In genomic region chr5:177428574-177429217, GRCh38 we compare ENCODE assay signal across 12 cellular contexts. TPM values are rescaled to one million over a fixed set of nuclear protein-coding genes. Genes with fewer than 3 reads are reported as not detected.
A peak's percentile ranks its signal among the peaks of the same experiment; 100 is the strongest.
DNase-seq lines count a peak whose midpoint lies in the region; ATAC-seq lines count a peak whose summit lies in the region.
"Had no signal": no experiment of that assay in that cellular context is flagged by ENCODE, and none has a peak within 500 bp of the region (broad histone marks: within the 10 kb centered on the region; RNA-seq: fewer than 3 reads in every experiment).

No MANE protein-coding gene starts in this region.

- DNase-seq in activated T-cell treated with anti-CD3 and anti-CD28 coated beads, Interleukin-2, amount 50 U/mL, for 4 hours = no peak
- no peak for DNase-seq in activated T-cell treated with anti-CD3 and anti-CD28 coated beads, Interleukin-2, amount 50 U/mL, for 1 hour
- DNase-seq in T-cell = no peak
- DNase-seq in substantia nigra (lab: John Stamatoyannopoulos, UW) = no peak
- DNase-seq in HPDE6-E6E7 (ENCODE audit: extremely low spot score) = no peak
- DNase-seq: NCI-H1417 treated with DMSO at 0.1 percent for 48 hours had no signal

- H3K4me3 Mint-ChIP-seq in activated T-cell treated with anti-CD3 and anti-CD28 coated beads, Interleukin-2, amount 50 U/mL, for 4 hours = peak overlapping the region; percentile 87
- H3K4me3 Mint-ChIP-seq in T-cell = peak overlapping the region; percentile 79 to 92 (median 86)

- no peaks in the 10 kb centered on the region for H3K27me3 Mint-ChIP-seq in activated T-cell treated with anti-CD3 and anti-CD28 coated beads, Interleukin-2, amount 50 U/mL, for 4 hours (ENCODE audit: low read depth)
- H3K27me3 Mint-ChIP-seq in T-cell = no peaks in the 10 kb centered on the region

- H3K27me3 ChIP-seq in layer of hippocampus (ENCODE audit: control insufficient read depth, insufficient read depth, low read length) = no peaks in the 10 kb centered on the region
- H3K27me3 ChIP-seq: adrenal gland had no signal

- CTCF ChIA-PET in T-cell (lab: Charles Lee) = interaction anchor here in 1 of 2 donors (0.9 to 2.2 kb wide), 5 partner anchors 10 to 38 kb away, joined by 3 to 12 read pairs (median 4); no protein-coding TSS in a partner anchor

- H3K27ac ChIP-seq in layer of hippocampus (ENCODE audit: low read depth, low read length) (peak overlapping the region; percentile 54), substantia nigra (ENCODE audit: low read depth, low read length, poor library complexity, severe bottlenecking) (peak overlapping the region; percentile 28)

- POLR2A ChIA-PET in T-cell (lab: Charles Lee) = no interaction called here

- ATAC-seq in activated T-cell treated with anti-CD3 and anti-CD28 coated beads, Interleukin-2, amount 50 U/mL, for 4 hours = no peak
- ATAC-seq in T-cell (replicated peaks in 1 of 4) (no peak), esophagus mucosa (no peak), GM21390 (IDR thresholded peaks at IDR 0.05; ENCODE audit: unreplicated experiment) (no peak)

- H3K36me3 Mint-ChIP-seq in activated T-cell treated with anti-CD3 and anti-CD28 coated beads, Interleukin-2, amount 50 U/mL, for 4 hours (ENCODE audit: insufficient read depth) = peaks cover 9% of the 10 kb centered on the region
- H3K36me3 Mint-ChIP-seq in T-cell = peaks cover 11% of the 10 kb centered on the region

- peaks cover 69% of the 10 kb centered on the region for H3K4me1 Mint-ChIP-seq in activated T-cell treated with anti-CD3 and anti-CD28 coated beads, Interleukin-2, amount 50 U/mL, for 4 hours (ENCODE audit: low read depth)
- peaks cover 65 to 81% (median 78%) of the 10 kb centered on the region in 3 donors for H3K4me1 Mint-ChIP-seq in T-cell

- peak overlapping the region; percentile 95 for H3K27ac Mint-ChIP-seq in T-cell

- H3K9me3 Mint-ChIP-seq in activated T-cell treated with anti-CD3 and anti-CD28 coated beads, Interleukin-2, amount 50 U/mL, for 4 hours = no peaks in the 10 kb centered on the region
- H3K9me3 Mint-ChIP-seq in T-cell = no peaks in the 10 kb centered on the region

RNA-seq across cellular contexts. Expression of gene GRK6, which starts 2.2 kb away (rescaled TPM):
- total RNA-seq in activated T-cell treated with anti-CD3 and anti-CD28 coated beads, Interleukin-2, amount 50 U/mL, for 4 hours = 100 to 1,000 TPM; 140 to 163 (median 158) TPM
- 100 to 1,000 TPM; 196 to 226 (median 216) TPM for total RNA-seq in T-cell
- total RNA-seq in esophagus mucosa = 26.6 TPM

RNA-seq across cellular contexts. Expression of gene PRR7, which starts 17.9 kb away (rescaled TPM):
- total RNA-seq in activated T-cell treated with anti-CD3 and anti-CD28 coated beads, Interleukin-2, amount 50 U/mL, for 4 hours = 10 to 100 TPM; 11.7 to 19.8 (median 14.2) TPM
- total RNA-seq in T-cell (10 to 100 TPM in 4 of 5 donors, 1 to 10 TPM in 1; 9.5 to 28.2 (median 12.3) TPM), esophagus mucosa (4.3 TPM)

RNA-seq across cellular contexts. Expression of gene F12, which starts 19.3 kb away (rescaled TPM):
- 1 to 10 TPM; 1.7 to 5.7 (median 3.1) TPM for total RNA-seq in activated T-cell treated with anti-CD3 and anti-CD28 coated beads, Interleukin-2, amount 50 U/mL, for 4 hours
- total RNA-seq in T-cell (under 1 TPM in 4 of 5 donors, not detected in 1; 0.28 to 0.98 (median 0.42) TPM), esophagus mucosa (32.8 TPM)

RNA-seq across cellular contexts. Expression of gene PFN3, which starts 28.2 kb away (rescaled TPM):
- not detected for total RNA-seq in activated T-cell treated with anti-CD3 and anti-CD28 coated beads, Interleukin-2, amount 50 U/mL, for 4 hours
- total RNA-seq in T-cell = not detected
- not detected for total RNA-seq in esophagus mucosa
- total RNA-seq: adrenal gland, lung, SK-MEL-5 had no signal

RNA-seq across cellular contexts. Expression of gene SLC34A1, which starts 44.5 kb away (rescaled TPM):
- total RNA-seq in activated T-cell treated with anti-CD3 and anti-CD28 coated beads, Interleukin-2, amount 50 U/mL, for 4 hours = not detected
- total RNA-seq in T-cell = under 1 TPM in 3 of 5 donors, not detected in 2; 0.13 to 0.18 (median 0.16) TPM
- total RNA-seq in esophagus mucosa = 0.60 TPM
- total RNA-seq: adrenal gland, lung had no signal
